In the genomic region with DNA sequence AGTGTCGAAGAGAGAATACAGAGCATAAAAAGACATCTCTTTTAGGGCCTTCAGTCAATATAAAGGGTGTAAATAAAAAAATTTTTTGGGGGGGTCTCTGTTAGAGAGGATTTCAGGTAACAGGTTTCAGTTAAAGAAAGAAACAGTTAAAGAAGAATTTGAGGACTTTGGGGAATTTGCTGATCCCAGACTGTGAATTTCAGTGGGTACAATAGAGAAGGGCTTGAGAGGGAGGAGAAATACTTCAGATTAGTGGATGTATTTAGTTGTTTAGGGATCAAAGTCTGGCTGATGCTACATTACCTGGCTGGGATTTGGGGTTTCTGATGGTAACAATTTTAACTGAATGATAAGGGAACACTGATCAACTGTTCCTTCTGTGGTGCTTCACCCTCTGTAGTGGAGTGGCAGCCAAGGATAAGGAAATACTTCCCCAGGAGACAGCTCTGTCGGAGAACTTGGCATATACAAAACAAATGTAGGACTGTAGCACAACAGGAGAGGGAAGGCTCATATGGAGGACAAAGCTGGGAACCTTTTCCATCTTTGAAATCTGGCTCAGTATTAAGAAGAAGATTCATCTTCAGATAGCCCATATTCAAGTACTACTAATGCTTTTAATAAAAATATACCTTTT, we compare ENCODE assay signal across 21 cellular contexts.
"Had no signal": no experiment of that assay in that cellular context is flagged by ENCODE, and none has a peak within 500 bp of the region (broad histone marks: within the 10 kb centered on the region; RNA-seq: fewer than 3 reads in every experiment).

No MANE protein-coding gene starts in this region.

- ATAC-seq: effector memory CD8-positive, alpha-beta T cell; mucosa of descending colon; sciatic nerve had no signal

- H3K9me3 Mint-ChIP-seq: effector memory CD8-positive, alpha-beta T cell had no signal

- H3K27me3 Mint-ChIP-seq: activated B cell treated with CpG ODN at 0.5 μM for 24 hours; activated CD4-positive, alpha-beta memory T cell treated with anti-CD3 and anti-CD28 coated beads, Interleukin-2, amount 10 ng/mL, durations not matched to agents 7 days and 5 days; effector memory CD8-positive, alpha-beta T cell; naive B cell had no signal

- H3K4me1 Mint-ChIP-seq: neural progenitor cell had no signal

- H3K9me3 ChIP-seq: ovary, psoas muscle, vagina had no signal

- H3K27me3 ChIP-seq: adrenal gland, neural progenitor cell, ovary, stomach, vagina had no signal

- H3K36me3 ChIP-seq: adrenal gland, ovary had no signal

- H3K4me3 Mint-ChIP-seq: activated B cell treated with CpG ODN at 0.5 μM for 24 hours; activated CD4-positive, alpha-beta memory T cell treated with anti-CD3 and anti-CD28 coated beads, Interleukin-2, amount 10 ng/mL, durations not matched to agents 7 days and 5 days; effector memory CD8-positive, alpha-beta T cell; naive B cell; neural progenitor cell; T-helper 2 cell treated with Interferon-gamma antibody and Interleukin-4, amounts not matched to agents 5 μg/mL and 100 μg/mL, for 36 hours had no signal

- H3K4me3 ChIP-seq: adrenal gland, mucosa of descending colon, neural progenitor cell, ovary, psoas muscle, smooth muscle cell, stomach, vagina had no signal

- H3K4me1 ChIP-seq: neural progenitor cell had no signal

- DNase-seq: activated B cell treated with CpG ODN at 0.5 μM for 24 hours; activated CD4-positive, alpha-beta memory T cell treated with anti-CD3 and anti-CD28 coated beads, Interleukin-2, amount 10 ng/mL, durations not matched to agents 7 days and 5 days; activated CD4-positive, alpha-beta T cell treated with anti-CD3 and anti-CD28 coated beads for 48 hours; activated effector memory CD4-positive, alpha-beta T cell treated with Interleukin-2 at 50 U/mL for 16 hours; activated naive CD4-positive, alpha-beta T cell treated with anti-CD3 and anti-CD28 coated beads, Interleukin-2, amount 50 U/mL, for 16 hours; activated T-cell treated with anti-CD3 and anti-CD28 coated beads, Interleukin-2, amount 50 U/mL, for 48 hours; adrenal gland; effector memory CD8-positive, alpha-beta T cell; hypothalamus; mammary epithelial cell; mucosa of descending colon; naive B cell; ovary; psoas muscle; stimulated activated CD4-positive, alpha-beta T cell treated with anti-CD3 and anti-CD28 coated beads, Interleukin-4, amount 100 ng/mL, for 1 hour; stomach had no signal

- H3K27ac Mint-ChIP-seq: activated B cell treated with CpG ODN at 0.5 μM for 24 hours; activated CD4-positive, alpha-beta memory T cell treated with anti-CD3 and anti-CD28 coated beads, Interleukin-2, amount 10 ng/mL, durations not matched to agents 7 days and 5 days; neural progenitor cell; T-helper 2 cell treated with Interferon-gamma antibody and Interleukin-4, amounts not matched to agents 5 μg/mL and 100 μg/mL, for 36 hours had no signal

- H3K27ac ChIP-seq: adrenal gland, neural progenitor cell, ovary, psoas muscle, stomach, vagina had no signal
